ENCODE assay signal across 9 cellular contexts in genomic region chrX:47751670-47752069, GRCh38.
DNase-seq lines count a peak whose midpoint lies in the region; ATAC-seq and TF ChIP-seq lines count a peak whose summit lies in the region.
"Had no signal": no experiment of that assay in that cellular context is flagged by ENCODE, and none has a peak within 500 bp of the region (broad histone marks: within the 10 kb centered on the region; RNA-seq: fewer than 3 reads in every experiment).

No MANE protein-coding gene starts in this region.

- intact Hi-C loops in CD4-positive, alpha-beta memory T cell (cut with micrococcal nuclease) = no loop called here

- no peaks in the 10 kb centered on the region for H3K4me1 ChIP-seq in CD4-positive, alpha-beta memory T cell (ENCODE audit: insufficient read depth, low read length)

- H3K9me3 Mint-ChIP-seq in CD4-positive, alpha-beta memory T cell = peaks cover 0 to 1% (median 0%) of the 10 kb centered on the region in 8 donors

- H3K36me3 Mint-ChIP-seq in CD4-positive, alpha-beta memory T cell = no peaks in the 10 kb centered on the region

- peaks cover 4 to 7% of the 10 kb centered on the region in 2 donors for H3K27me3 Mint-ChIP-seq in CD4-positive, alpha-beta memory T cell

- H3K4me1 Mint-ChIP-seq in CD4-positive, alpha-beta memory T cell = no peaks in the 10 kb centered on the region

- no peaks in the 10 kb centered on the region for H3K9me3 ChIP-seq in CD4-positive, alpha-beta memory T cell (ENCODE audit: control insufficient read depth in 1 of 2, low read length in 2 of 2)

- no peaks in the 10 kb centered on the region for H3K27me3 ChIP-seq in CD4-positive, alpha-beta memory T cell (ENCODE audit: insufficient read depth, low read length)

- H3K36me3 ChIP-seq in CD4-positive, alpha-beta memory T cell (ENCODE audit: insufficient read depth, low read length) = no peaks in the 10 kb centered on the region

- ATAC-seq in HG02678 (IDR thresholded peaks at IDR 0.05; ENCODE audit: unreplicated experiment) (no peak), GM18505 (IDR thresholded peaks at IDR 0.05; ENCODE audit: unreplicated experiment) (no peak)

- no peak overlapping the region for H3K27ac Mint-ChIP-seq in CD4-positive, alpha-beta memory T cell

- peak; percentile 50 for TF ChIP-seq CTCF in VCaP (conservative IDR thresholded peaks at IDR 0.05)

- no peak overlapping the region for H3K4me3 Mint-ChIP-seq in CD4-positive, alpha-beta memory T cell

- H3K4me3 ChIP-seq in CD4-positive, alpha-beta memory T cell (ENCODE audit: low read length in 2 of 2) = no peak overlapping the region

- H3K27ac ChIP-seq in CD4-positive, alpha-beta memory T cell (ENCODE audit: low read depth, low read length) = no peak overlapping the region
- H3K27ac ChIP-seq in VCaP = no peak overlapping the region
- H3K27ac ChIP-seq: HL-60 had no signal

- DNase-seq in CD4-positive, alpha-beta memory T cell = peak in 4 of 5 donors; percentile 2 to 9 (median 4)
- DNase-seq in HPDE6-E6E7 (ENCODE audit: extremely low spot score) (peak; percentile 6), erythroblast (lab: John Stamatoyannopoulos, UW) (peak; percentile 40 to 56), globus pallidus (ENCODE audit: low spot score) (no peak)
- peak; percentile 39 for DNase-seq in stimulated activated CD4-positive, alpha-beta T cell treated with anti-CD3 and anti-CD28 coated beads, Interleukin-1b, Interleukin-23, amount 100 ng/mL, for 48 hours

- CTCF ChIA-PET in CD4-positive, alpha-beta memory T cell (lab: Charles Lee; ENCODE audit: partially characterized antibody) = interaction anchor here (1.2 kb wide), 1 partner anchor 276 kb away, joined by 3 read pairs; no protein-coding TSS in a partner anchor

- TF ChIP-seq POLR2A in erythroblast (IDR thresholded peaks at IDR 0.05; ENCODE audit: low read length) (no peak), GM18505 (IDR thresholded peaks at IDR 0.05; ENCODE audit: borderline replicate concordance, extremely low read depth, insufficient read depth, insufficient read length) (no peak)

- POLR2A ChIA-PET in CD4-positive, alpha-beta memory T cell (lab: Charles Lee; ENCODE audit: partially characterized antibody) = no interaction called here
